In the genomic region with DNA sequence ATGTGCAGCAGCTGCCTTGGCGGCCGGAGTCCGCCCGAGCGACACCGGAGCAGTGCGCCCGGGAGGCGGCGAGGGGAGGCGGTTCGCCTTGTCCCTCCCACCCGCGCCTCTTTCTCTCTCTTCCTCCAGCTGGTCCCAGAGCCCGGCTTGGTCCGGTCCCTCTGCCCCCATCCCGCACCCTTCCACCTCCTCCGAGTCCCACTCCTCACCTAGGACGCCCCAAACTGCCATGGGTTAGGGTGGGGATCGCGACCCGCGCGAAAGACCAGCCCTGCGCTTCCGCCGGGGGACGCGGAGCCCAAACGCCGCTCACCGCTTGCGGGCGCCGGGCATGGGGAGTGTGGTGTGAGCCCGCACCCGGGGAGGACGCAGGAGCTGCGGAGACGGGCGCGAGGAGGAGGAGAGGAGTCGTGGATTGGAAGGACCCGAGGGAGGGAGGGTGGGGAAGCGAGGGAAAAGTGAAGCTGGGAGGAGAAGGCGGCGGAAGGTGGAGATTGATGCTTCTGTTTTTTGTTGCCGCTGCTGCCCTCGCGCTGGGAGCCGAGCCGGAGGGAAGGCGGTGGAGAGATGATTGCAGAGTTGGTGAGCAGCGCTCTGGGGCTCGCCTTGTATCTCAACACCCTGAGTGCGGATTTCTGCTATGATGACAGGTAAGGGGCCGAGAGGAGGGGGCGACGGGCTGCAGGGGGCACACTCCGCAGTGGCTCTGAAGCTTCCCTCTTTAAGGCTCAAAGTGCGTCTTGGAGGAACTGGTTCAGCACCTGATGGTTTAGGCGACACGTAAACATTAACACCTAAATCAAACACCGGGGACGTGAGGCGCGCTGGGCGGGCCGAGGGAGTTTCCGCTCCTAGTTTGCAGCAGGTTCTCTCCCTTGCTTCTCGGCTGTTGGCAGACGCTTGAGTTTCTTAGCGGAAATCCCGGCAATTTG, we compare ENCODE assay signal across 8 cellular contexts. TPM values are rescaled to one million over a fixed set of nuclear protein-coding genes. Genes with fewer than 3 reads are reported as not detected.
DNase-seq lines count a peak whose midpoint lies in the region; ATAC-seq and TF ChIP-seq lines count a peak whose summit lies in the region.

No MANE protein-coding gene starts in this region.

- H3K4me1 Mint-ChIP-seq in activated CD8-positive, alpha-beta memory T cell treated with anti-CD3 and anti-CD28 coated beads, Interleukin-2, amount 10 ng/mL, durations not matched to agents 7 days and 5 days, result peaks cover 24% of the 10 kb centered on the region
- peaks cover 12% of the 10 kb centered on the region for H3K4me1 Mint-ChIP-seq in endothelial cell (ENCODE audit: unreplicated experiment)

- no peak for TF ChIP-seq CTCF in endothelial cell (IDR thresholded peaks at IDR 0.05; ENCODE audit: unreplicated experiment)

- H3K27me3 ChIP-seq in mucosa of stomach (ENCODE audit: control insufficient read depth, insufficient read depth, low read length), result no peaks in the 10 kb centered on the region

- H3K9me3 Mint-ChIP-seq in activated CD8-positive, alpha-beta memory T cell treated with anti-CD3 and anti-CD28 coated beads, Interleukin-2, amount 10 ng/mL, durations not matched to agents 7 days and 5 days (ENCODE audit: low read depth), result no peaks in the 10 kb centered on the region
- no peaks in the 10 kb centered on the region for H3K9me3 Mint-ChIP-seq in endothelial cell (ENCODE audit: unreplicated experiment)

- CTCF ChIA-PET in activated CD8-positive, alpha-beta memory T cell treated with anti-CD3 and anti-CD28 coated beads, Interleukin-2, amount 10 ng/mL, durations not matched to agents 7 days and 5 days (lab: Charles Lee), result interaction anchor here (1.2 to 2.2 kb wide), 8 partner anchors 10 to 1139 kb away, joined by 3 to 13 read pairs (median 5); no protein-coding TSS in a partner anchor

- H3K9ac ChIP-seq in mucosa of stomach (ENCODE audit: low read length), result peak overlapping the region; percentile 85

- in situ Hi-C loops in ACHN (cut with HindIII; ENCODE audit: low pct_ligation_motif_present, low pct_unique_long_range_greater_than_20kb, low sequenced_read_pairs), result no loop called here

- peaks cover 18% of the 10 kb centered on the region for H3K27me3 Mint-ChIP-seq in activated CD8-positive, alpha-beta memory T cell treated with anti-CD3 and anti-CD28 coated beads, Interleukin-2, amount 10 ng/mL, durations not matched to agents 7 days and 5 days
- peaks cover 7% of the 10 kb centered on the region for H3K27me3 Mint-ChIP-seq in endothelial cell (ENCODE audit: unreplicated experiment)

- peak overlapping the region; percentile 86 for H3K27ac Mint-ChIP-seq in activated CD8-positive, alpha-beta memory T cell treated with anti-CD3 and anti-CD28 coated beads, Interleukin-2, amount 10 ng/mL, durations not matched to agents 7 days and 5 days
- no peak overlapping the region for H3K27ac Mint-ChIP-seq in endothelial cell (ENCODE audit: unreplicated experiment)

- peak; percentile 67 for DNase-seq in ACHN
- DNase-seq in NCI-H69 (lab: John Stamatoyannopoulos, UW), result peak; percentile 92
- DNase-seq in activated CD8-positive, alpha-beta memory T cell treated with anti-CD3 and anti-CD28 coated beads, Interleukin-2, amount 10 ng/mL, durations not matched to agents 7 days and 5 days, result peak; percentile 73
- peak; percentile 49 for DNase-seq in endothelial cell (ENCODE audit: low spot score)
- peak; percentile 24 for DNase-seq in stimulated activated CD8-positive, alpha-beta memory T cell treated with anti-CD3 and anti-CD28 coated beads, Interleukin-7, amount 100 ng/mL, for 24 hours (ENCODE audit: low read depth)

- peak overlapping the region; percentile 90 for H3K4me3 Mint-ChIP-seq in activated CD8-positive, alpha-beta memory T cell treated with anti-CD3 and anti-CD28 coated beads, Interleukin-2, amount 10 ng/mL, durations not matched to agents 7 days and 5 days
- peak overlapping the region; percentile 95 for H3K4me3 Mint-ChIP-seq in endothelial cell (ENCODE audit: unreplicated experiment)

- ATAC-seq in GM19025 (IDR thresholded peaks at IDR 0.05; ENCODE audit: low read depth, unreplicated experiment) (peak; percentile 28), HG03159 (IDR thresholded peaks at IDR 0.05; ENCODE audit: unreplicated experiment) (peak; percentile 42)
- ATAC-seq in activated CD8-positive, alpha-beta memory T cell treated with anti-CD3 and anti-CD28 coated beads, Interleukin-2, amount 10 ng/mL, durations not matched to agents 7 days and 5 days, result peak; percentile 63

- peak overlapping the region; percentile 46 for H3K4me3 ChIP-seq in mucosa of stomach (ENCODE audit: low read length)

- H3K9me3 ChIP-seq in mucosa of stomach (ENCODE audit: control insufficient read depth, low read length), result no peaks in the 10 kb centered on the region

- peaks cover 24% of the 10 kb centered on the region for H3K4me1 ChIP-seq in mucosa of stomach (ENCODE audit: control insufficient read depth, insufficient read depth, low read length)

- no peaks in the 10 kb centered on the region for H3K36me3 Mint-ChIP-seq in activated CD8-positive, alpha-beta memory T cell treated with anti-CD3 and anti-CD28 coated beads, Interleukin-2, amount 10 ng/mL, durations not matched to agents 7 days and 5 days
- H3K36me3 Mint-ChIP-seq in endothelial cell (ENCODE audit: low read depth, unreplicated experiment), result no peaks in the 10 kb centered on the region

- H3K36me3 ChIP-seq in mucosa of stomach (ENCODE audit: control insufficient read depth, insufficient read depth, low read length), result no peaks in the 10 kb centered on the region

RNA-seq across cellular contexts. Expression of a gene that starts 0.6 kb away (rescaled TPM):
- total RNA-seq in activated CD8-positive, alpha-beta memory T cell treated with anti-CD3 and anti-CD28 coated beads, Interleukin-2, amount 10 ng/mL, durations not matched to agents 7 days and 5 days, result 1 to 10 TPM; 3.3 to 4.5 TPM
- 3.6 TPM for total RNA-seq in endothelial cell (ENCODE audit: unreplicated experiment)

Comparison
In these comparisons a context has a peak if more than half of its experiments do, and no peak if none do; other contexts are left out.
1. Peak in every context shown above with its lines: DNase-seq, ATAC-seq and H3K4me3 ChIP-seq.
2. DNase-seq: peak in every context shown above with its lines; median percentile 92 in NCI-H69; 73 in activated CD8-positive, alpha-beta memory T cell treated with anti-CD3 and anti-CD28 coated beads, Interleukin-2, amount 10 ng/mL, durations not matched to agents 7 days and 5 days; 67 in ACHN; 49 in endothelial cell; 24 in stimulated activated CD8-positive, alpha-beta memory T cell treated with anti-CD3 and anti-CD28 coated beads, Interleukin-7, amount 100 ng/mL, for 24 hours.